Comparison of ENCODE assay signal across 11 cellular contexts in the genomic region with DNA sequence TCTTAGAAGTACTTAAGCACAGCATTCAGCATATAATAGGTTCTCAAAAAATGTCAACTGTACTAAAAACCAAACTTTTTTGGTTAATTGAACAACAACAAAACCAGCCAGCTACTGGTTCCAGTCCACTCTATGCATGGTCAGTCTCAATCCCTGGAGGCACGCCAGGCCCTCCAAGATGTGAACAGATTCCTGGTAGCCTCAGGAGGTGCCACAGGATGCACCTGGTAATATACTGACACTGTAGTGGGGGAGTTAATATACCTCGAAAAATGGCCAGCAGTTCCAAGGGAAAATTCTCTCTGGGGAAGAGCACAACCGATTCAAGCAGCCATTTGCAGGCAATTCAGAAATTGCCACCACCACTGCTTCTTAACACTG. TPM values are rescaled to one million over a fixed set of nuclear protein-coding genes. Genes with fewer than 3 reads are reported as not detected.
DNase-seq lines count a peak whose midpoint lies in the region; ATAC-seq, FAIRE-seq and TF ChIP-seq lines count a peak whose summit lies in the region.
"Had no signal": no experiment of that assay in that cellular context is flagged by ENCODE, and none has a peak within 500 bp of the region (broad histone marks: within the 10 kb centered on the region; RNA-seq: fewer than 3 reads in every experiment).

No MANE protein-coding gene starts in this region.

- no peaks in the 10 kb centered on the region for H3K9me3 ChIP-seq in pancreas
- no peaks in the 10 kb centered on the region for H3K9me3 ChIP-seq in PC-3 (ENCODE audit: low read length)
- H3K9me3 ChIP-seq: MG63 had no signal

- H3K27me3 ChIP-seq in pancreas (no peaks in the 10 kb centered on the region), PC-3 (ENCODE audit: low read length) (no peaks in the 10 kb centered on the region)

- no peak overlapping the region for H3K9ac ChIP-seq in PC-3 (ENCODE audit: low read length)

- H3K4me1 ChIP-seq in pancreas (peaks cover 30 to 52% (median 44%) of the 10 kb centered on the region in 3 donors), PC-3 (ENCODE audit: insufficient read depth, low read length) (peaks cover 12% of the 10 kb centered on the region; the same call in 1 of the 2 replicates)

- ATAC-seq in pancreas (no peak), HG03095 (IDR thresholded peaks at IDR 0.05; ENCODE audit: unreplicated experiment) (no peak), PC-3 (no peak)

- BruUV-seq in PC-3 (replicated peaks; lab: Mats Ljungman, UMichigan) = no TSS peak

- H3K27ac Mint-ChIP-seq in IgD-negative memory B cell = peak overlapping the region; percentile 37 to 77 (median 73)

- H3K4me3 Mint-ChIP-seq in IgD-negative memory B cell = peak overlapping the region in 3 of 4 donors; percentile 23 to 80 (median 54)

- H3K27me3 Mint-ChIP-seq in IgD-negative memory B cell = no peaks in the 10 kb centered on the region

- WGBS in pancreas, 2 donors = 37 to 46% methylated on average over 3 of the region's 3 CpGs

- H3K27ac ChIP-seq in cingulate gyrus (ENCODE audit: low read depth, low read length) (peak overlapping the region; percentile 29), pancreas (peak overlapping the region; percentile 18 to 92 (median 38)), PC-3 (ENCODE audit: low read length) (no peak overlapping the region)
- H3K27ac ChIP-seq: 22Rv1 had no signal

- POLR2A ChIA-PET in PC-3 (lab: Charles Lee; ENCODE audit: unreplicated experiment) = no interaction called here

- DNase-seq in DMS 273 (lab: John Stamatoyannopoulos, UW; ENCODE audit: unreplicated experiment) (peak; percentile 16), DMS 273 treated with DMSO at 0.1 percent for 48 hours (lab: John Stamatoyannopoulos, UW) (no peak), pancreas (peak in 1 of 6 donors; percentile 53), islet precursor cell (no peak), PC-3 (no peak)
- DNase-seq: MG63; NK-92 treated with Interleukin-12 subunit alpha and Interleukin-12 subunit beta, amount 100 ng/mL, for 24 hours had no signal

- H3K9me3 Mint-ChIP-seq in IgD-negative memory B cell = no peaks in the 10 kb centered on the region

- H3K79me2 ChIP-seq in PC-3 (ENCODE audit: low read length) = 0 out of 2 replicates have a peak, but pooled peaks cover 6% of the 10 kb centered on the region

- H3F3A ChIP-seq in PC-3 (ENCODE audit: low read length, unreplicated experiment) = no peaks in the 10 kb centered on the region

- H3K36me3 ChIP-seq in pancreas (no peaks in the 10 kb centered on the region), PC-3 (ENCODE audit: low read depth, low read length) (no peaks in the 10 kb centered on the region)
- H3K36me3 ChIP-seq: MG63 had no signal

- no peak overlapping the region for H2AFZ ChIP-seq in PC-3 (ENCODE audit: low read length)

- FAIRE-seq in pancreas (lab: Jason Lieb, UNC) = no peak

- H4K20me1 ChIP-seq in PC-3 (ENCODE audit: low read length) = no peaks in the 10 kb centered on the region

- CTCF ChIA-PET in PC-3 (lab: Charles Lee) = no interaction called here

- H3K4me1 Mint-ChIP-seq in IgD-negative memory B cell = peaks cover 36 to 56% (median 43%) of the 10 kb centered on the region in 3 donors

- TF ChIP-seq CTCF in pancreas (IDR thresholded peaks at IDR 0.05) = no peak
- TF ChIP-seq CTCF in PC-3 (conservative IDR thresholded peaks at IDR 0.05; ENCODE audit: low read depth, low read length) = no peak

- intact Hi-C loops in pancreas (cut with DNase I) (no loop called here), PC-3 (cut with micrococcal nuclease) (no loop called here)

- H3K4me2 ChIP-seq in PC-3 (ENCODE audit: low read length) = no peak overlapping the region

- H3K4me3 ChIP-seq in pancreas (peak overlapping the region in 1 of 4 donors; percentile 86), PC-3 (ENCODE audit: low read length) (no peak overlapping the region)
- H3K4me3 ChIP-seq: MG63 had no signal

- H3K9me2 ChIP-seq in PC-3 (replicated peaks; ENCODE audit: low read length) = no peaks in the 10 kb centered on the region

- peaks cover 2% of the 10 kb centered on the region for H3K36me3 Mint-ChIP-seq in IgD-negative memory B cell

RNA-seq across cellular contexts. Expression of a gene that starts 3.6 kb away (rescaled TPM):
- polyA plus RNA-seq in IgD-negative memory B cell = 54.6 TPM
- 10 to 100 TPM; 56.0 to 72.1 (median 59.4) TPM for total RNA-seq in pancreas
- polyA plus RNA-seq in pancreas = 10 to 100 TPM; 14.1 to 21.0 TPM
- 1.7 and 6.1 TPM in 2 replicates for total RNA-seq in PC-3 (2014; rRNA removed)
